Comparison of ENCODE assay signal across 8 cellular contexts in the genomic region with DNA sequence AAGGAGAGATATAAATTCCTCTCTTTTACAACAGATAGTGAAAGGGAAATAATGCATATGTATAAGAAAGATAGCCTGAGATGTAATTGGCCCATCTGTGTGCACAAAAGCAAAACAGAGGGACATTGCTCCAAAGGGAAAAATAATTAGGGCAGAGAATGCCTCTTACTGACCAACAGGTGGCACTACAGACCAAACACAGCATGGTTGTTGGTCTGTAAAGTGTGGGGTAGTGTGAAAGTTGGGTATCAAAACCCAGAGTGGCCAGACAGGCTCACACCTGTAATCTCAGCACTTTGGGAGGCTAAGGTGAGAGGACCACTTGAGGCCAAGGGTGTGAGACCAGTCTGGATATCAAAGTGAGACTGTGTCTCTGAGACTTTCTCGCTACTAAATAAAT. TPM values are rescaled to one million over a fixed set of nuclear protein-coding genes. Genes with fewer than 3 reads are reported as not detected.
DNase-seq lines count a peak whose midpoint lies in the region; ATAC-seq and TF ChIP-seq lines count a peak whose summit lies in the region.
"Had no signal": no experiment of that assay in that cellular context is flagged by ENCODE, and none has a peak within 500 bp of the region (broad histone marks: within the 10 kb centered on the region; RNA-seq: fewer than 3 reads in every experiment).

No MANE protein-coding gene starts in this region.

- POLR2A ChIA-PET in WTC11 (lab: Charles Lee) = no interaction called here

- DNase-seq in ELR (ENCODE audit: low read depth) = peak; percentile 40
- peak in 1 of 2 experiments; percentile 23 for DNase-seq in HL-60 (ENCODE audit: low read depth in 1 of 2, low spot score in 1 of 2)
- no peak for DNase-seq in WTC11 (ENCODE audit: low spot score)
- DNase-seq in lung microvascular endothelial cell (ENCODE audit: low read depth in 2 of 2) = peak; percentile 44 to 46
- no peak for DNase-seq in inferior parietal cortex (ENCODE audit: extremely low spot score)
- DNase-seq: KG1 had no signal

- peak; percentile 35 for ATAC-seq in WTC11
- ATAC-seq in GM18867 (IDR thresholded peaks at IDR 0.05; ENCODE audit: unreplicated experiment) = no peak
- ATAC-seq in GM18511 (IDR thresholded peaks at IDR 0.05; ENCODE audit: unreplicated experiment) = no peak

- H3K27ac Mint-ChIP-seq in WTC11 = no peak overlapping the region

- no peaks in the 10 kb centered on the region for H3K9me3 Mint-ChIP-seq in WTC11

- H3K27ac ChIP-seq in HL-60 (replicated peaks) = no peak overlapping the region

- peaks cover 14% of the 10 kb centered on the region for H3K4me1 Mint-ChIP-seq in WTC11

- H3K36me3 Mint-ChIP-seq in WTC11 = no peaks in the 10 kb centered on the region

- TF ChIP-seq CTCF in HL-60 (IDR thresholded peaks at IDR 0.05; ENCODE audit: insufficient read depth, low read length) = peak; percentile 37
- peak; percentile 46 for TF ChIP-seq CTCF in WTC11 (IDR thresholded peaks at IDR 0.05)

- CTCF ChIA-PET in WTC11 (lab: Charles Lee) = interaction anchor here (0.7 to 6.2 kb wide), 3 partner anchors 116 to 270 kb away, joined by 3 to 35 read pairs (median 5); no protein-coding TSS in a partner anchor

- no peak overlapping the region for H3K4me3 Mint-ChIP-seq in WTC11

- H3K27me3 Mint-ChIP-seq in WTC11 (ENCODE audit: low read depth) = peaks cover 8% of the 10 kb centered on the region

- H3K4me3 ChIP-seq in HL-60 (replicated peaks; ENCODE audit: insufficient read depth, low read length) = no peak overlapping the region

- no peaks in the 10 kb centered on the region for H3K27me3 ChIP-seq in HL-60 (ENCODE audit: insufficient read depth, poor library complexity, severe bottlenecking)

TF ChIP-seq in WTC11, 78 proteins besides CTCF, POLR2A, EP300 and RAD21:
- TF ChIP-seq TEAD4 (CRISPR knock-in tag; IDR thresholded peaks at IDR 0.05) (no peak), IRF2 (CRISPR knock-in tag; IDR thresholded peaks at IDR 0.05; ENCODE audit: borderline replicate concordance, low read depth) (no peak), TP53 (CRISPR knock-in tag; IDR thresholded peaks at IDR 0.05) (no peak), RELA (CRISPR knock-in tag; IDR thresholded peaks at IDR 0.05; ENCODE audit: borderline replicate concordance) (no peak), RORB (CRISPR knock-in tag; IDR thresholded peaks at IDR 0.05) (no peak), KAT7 (CRISPR knock-in tag; IDR thresholded peaks at IDR 0.05; ENCODE audit: borderline replicate concordance) (no peak)
- TF ChIP-seq, protein P1, sequence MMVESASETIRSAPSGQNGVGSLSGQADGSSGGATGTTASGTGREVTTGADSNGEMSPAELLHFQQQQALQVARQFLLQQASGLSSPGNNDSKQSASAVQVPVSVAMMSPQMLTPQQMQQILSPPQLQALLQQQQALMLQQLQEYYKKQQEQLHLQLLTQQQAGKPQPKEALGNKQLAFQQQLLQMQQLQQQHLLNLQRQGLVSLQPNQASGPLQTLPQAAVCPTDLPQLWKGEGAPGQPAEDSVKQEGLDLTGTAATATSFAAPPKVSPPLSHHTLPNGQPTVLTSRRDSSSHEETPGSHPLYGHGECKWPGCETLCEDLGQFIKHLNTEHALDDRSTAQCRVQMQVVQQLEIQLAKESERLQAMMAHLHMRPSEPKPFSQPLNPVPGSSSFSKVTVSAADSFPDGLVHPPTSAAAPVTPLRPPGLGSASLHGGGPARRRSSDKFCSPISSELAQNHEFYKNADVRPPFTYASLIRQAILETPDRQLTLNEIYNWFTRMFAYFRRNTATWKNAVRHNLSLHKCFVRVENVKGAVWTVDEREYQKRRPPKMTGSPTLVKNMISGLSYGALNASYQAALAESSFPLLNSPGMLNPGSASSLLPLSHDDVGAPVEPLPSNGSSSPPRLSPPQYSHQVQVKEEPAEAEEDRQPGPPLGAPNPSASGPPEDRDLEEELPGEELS (CRISPR knock-in tag; IDR thresholded peaks at IDR 0.05) = no peak
- TF ChIP-seq, protein P2, sequence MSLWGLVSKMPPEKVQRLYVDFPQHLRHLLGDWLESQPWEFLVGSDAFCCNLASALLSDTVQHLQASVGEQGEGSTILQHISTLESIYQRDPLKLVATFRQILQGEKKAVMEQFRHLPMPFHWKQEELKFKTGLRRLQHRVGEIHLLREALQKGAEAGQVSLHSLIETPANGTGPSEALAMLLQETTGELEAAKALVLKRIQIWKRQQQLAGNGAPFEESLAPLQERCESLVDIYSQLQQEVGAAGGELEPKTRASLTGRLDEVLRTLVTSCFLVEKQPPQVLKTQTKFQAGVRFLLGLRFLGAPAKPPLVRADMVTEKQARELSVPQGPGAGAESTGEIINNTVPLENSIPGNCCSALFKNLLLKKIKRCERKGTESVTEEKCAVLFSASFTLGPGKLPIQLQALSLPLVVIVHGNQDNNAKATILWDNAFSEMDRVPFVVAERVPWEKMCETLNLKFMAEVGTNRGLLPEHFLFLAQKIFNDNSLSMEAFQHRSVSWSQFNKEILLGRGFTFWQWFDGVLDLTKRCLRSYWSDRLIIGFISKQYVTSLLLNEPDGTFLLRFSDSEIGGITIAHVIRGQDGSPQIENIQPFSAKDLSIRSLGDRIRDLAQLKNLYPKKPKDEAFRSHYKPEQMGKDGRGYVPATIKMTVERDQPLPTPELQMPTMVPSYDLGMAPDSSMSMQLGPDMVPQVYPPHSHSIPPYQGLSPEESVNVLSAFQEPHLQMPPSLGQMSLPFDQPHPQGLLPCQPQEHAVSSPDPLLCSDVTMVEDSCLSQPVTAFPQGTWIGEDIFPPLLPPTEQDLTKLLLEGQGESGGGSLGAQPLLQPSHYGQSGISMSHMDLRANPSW (CRISPR knock-in tag; conservative IDR thresholded peaks at IDR 0.05; ENCODE audit: low read depth) = no peak
- TF ChIP-seq, protein P3, sequence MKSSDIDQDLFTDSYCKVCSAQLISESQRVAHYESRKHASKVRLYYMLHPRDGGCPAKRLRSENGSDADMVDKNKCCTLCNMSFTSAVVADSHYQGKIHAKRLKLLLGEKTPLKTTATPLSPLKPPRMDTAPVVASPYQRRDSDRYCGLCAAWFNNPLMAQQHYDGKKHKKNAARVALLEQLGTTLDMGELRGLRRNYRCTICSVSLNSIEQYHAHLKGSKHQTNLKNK (CRISPR knock-in tag; IDR thresholded peaks at IDR 0.05) = no peak
- TF ChIP-seq, protein P4, sequence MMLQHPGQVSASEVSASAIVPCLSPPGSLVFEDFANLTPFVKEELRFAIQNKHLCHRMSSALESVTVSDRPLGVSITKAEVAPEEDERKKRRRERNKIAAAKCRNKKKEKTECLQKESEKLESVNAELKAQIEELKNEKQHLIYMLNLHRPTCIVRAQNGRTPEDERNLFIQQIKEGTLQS (CRISPR knock-in tag; conservative IDR thresholded peaks at IDR 0.05) = no peak

RNA-seq across cellular contexts. Expression of a gene that starts 4.5 kb away (rescaled TPM):
- total RNA-seq in WTC11 (2021) (21.4 to 26.7 TPM (median 22.3 TPM) in 3 replicates), lung microvascular endothelial cell (7.0 and 9.9 TPM in 2 replicates)

RNA-seq across cellular contexts. Expression of a gene that starts 6.6 kb away (rescaled TPM):
- total RNA-seq in WTC11 (2021) (26.9 to 28.3 TPM (median 27.9 TPM) in 3 replicates), lung microvascular endothelial cell (11.6 and 13.3 TPM in 2 replicates)

Comparison
In these comparisons a context has a peak if more than half of its experiments do, and no peak if none do; other contexts are left out.
1. DNase-seq: peak in ELR (single experiment) and lung microvascular endothelial cell (2 of 2); none in WTC11 (single experiment) and inferior parietal cortex (single experiment).